ENCODE assay signal across 8 cellular contexts in the genomic region with DNA sequence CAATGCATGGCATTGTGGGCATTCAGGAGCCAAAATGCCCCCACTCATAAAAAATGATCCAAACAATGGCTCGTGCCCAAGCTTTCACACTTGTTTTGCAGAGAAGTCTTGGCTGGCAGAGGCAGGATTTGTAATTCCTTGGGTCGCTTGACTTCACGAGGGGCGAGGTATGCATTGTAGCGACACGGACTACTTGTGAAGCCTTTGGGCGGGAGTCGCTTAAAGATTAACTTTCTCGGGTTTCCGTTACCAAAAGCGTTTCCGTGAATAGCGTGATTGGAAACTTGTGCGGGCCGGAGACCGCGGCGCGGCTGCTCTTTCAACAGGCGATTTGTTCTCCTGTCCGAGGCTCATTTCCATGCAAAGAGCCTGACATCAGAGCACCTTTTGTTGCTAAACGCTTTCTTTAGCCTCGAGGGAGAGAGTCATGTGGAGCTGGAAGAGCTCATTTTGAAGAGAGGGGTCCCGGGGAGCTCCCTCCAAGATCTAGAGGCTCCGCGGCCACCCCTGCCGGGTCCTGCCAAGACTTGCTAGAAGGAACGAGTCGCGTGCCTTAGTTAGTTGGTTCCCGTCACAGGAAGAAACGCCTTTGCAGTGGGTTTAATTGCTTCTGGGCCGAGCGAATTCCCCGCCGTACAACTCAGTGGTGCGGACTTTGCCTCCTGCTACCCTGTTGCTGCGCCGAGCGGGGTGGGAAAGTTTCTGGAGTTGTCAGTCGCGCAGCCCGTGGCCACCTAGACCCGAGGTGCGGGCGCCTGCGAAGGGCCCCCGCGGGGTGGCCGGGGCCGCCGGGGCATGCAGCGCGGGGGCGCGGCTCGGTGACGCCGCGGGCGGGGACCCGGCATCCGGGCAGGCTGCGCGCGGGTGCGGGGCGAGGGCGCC. TPM values are rescaled to one million over a fixed set of nuclear protein-coding genes. Genes with fewer than 3 reads are reported as not detected.
DNase-seq lines count a peak whose midpoint lies in the region; ATAC-seq, FAIRE-seq and TF ChIP-seq lines count a peak whose summit lies in the region.

SASH1 (plus strand) TSS at position 693 of the 882 bp plus-strand sequence. CDS start 230 bp downstream, outside the sequence.

- H3K9me3 ChIP-seq in AG04450 (ENCODE audit: control insufficient read depth, insufficient read depth, low read length) = no peaks in the 10 kb centered on the region

- POLR2A ChIA-PET in AG04450 (lab: Yijun Ruan, JAX) = interaction anchor here (1.0 to 1.4 kb wide), 4 partner anchors 20 to 188 kb away, joined by 3 to 4 read pairs (median 3); no protein-coding TSS in a partner anchor

- H3K27ac Mint-ChIP-seq in activated naive CD8-positive, alpha-beta T cell treated with anti-CD3 and anti-CD28 coated beads for 36 hours = no peak within 1 kb of the TSS
- peak within 1 kb of the TSS; percentile 99 to 100 (median 99) for H3K27ac Mint-ChIP-seq in nephron

- ATAC-seq in GM18873 (IDR thresholded peaks at IDR 0.05; ENCODE audit: low FRiP score, unreplicated experiment) (peak; percentile 83), HG03108 (IDR thresholded peaks at IDR 0.05; ENCODE audit: unreplicated experiment) (peak; percentile 71)

- H3K27me3 Mint-ChIP-seq in activated naive CD8-positive, alpha-beta T cell treated with anti-CD3 and anti-CD28 coated beads for 36 hours = peaks cover 73% of the 10 kb centered on the region
- peaks cover 3% of the 10 kb centered on the region for H3K27me3 Mint-ChIP-seq in nephron (ENCODE audit: low read depth)

- peak; percentile 38 for DNase-seq in AG04450 (ENCODE audit: low read depth, low spot score)
- DNase-seq in NCI-H69 (lab: John Stamatoyannopoulos, UW) = peak; percentile 90
- peak; percentile 12 for DNase-seq in activated naive CD8-positive, alpha-beta T cell treated with anti-CD3 and anti-CD28 coated beads for 36 hours
- DNase-seq in globus pallidus (ENCODE audit: low spot score) = peak; percentile 86
- peak; percentile 67 for DNase-seq in urothelium cell line (ENCODE audit: low spot score)

- FAIRE-seq in urothelium cell line (lab: Jason Lieb, UNC) = no peak

- peak within 1 kb of the TSS; percentile 92 for H3K27ac ChIP-seq in AG04450 (ENCODE audit: low read depth, low read length)

- H3K9me3 Mint-ChIP-seq in activated naive CD8-positive, alpha-beta T cell treated with anti-CD3 and anti-CD28 coated beads for 36 hours = no peaks in the 10 kb centered on the region
- no peaks in the 10 kb centered on the region for H3K9me3 Mint-ChIP-seq in nephron

- CTCF ChIA-PET in AG04450 (lab: Charles Lee) = interaction anchor here (1.0 kb wide), 1 partner anchor 165 kb away, joined by 4 read pairs; no protein-coding TSS in a partner anchor

- peaks cover 7% of the 10 kb centered on the region for H3K4me1 Mint-ChIP-seq in activated naive CD8-positive, alpha-beta T cell treated with anti-CD3 and anti-CD28 coated beads for 36 hours
- H3K4me1 Mint-ChIP-seq in nephron = peaks cover 41% of the 10 kb centered on the region

- no peak for TF ChIP-seq CTCF in AG04450 (IDR thresholded peaks at IDR 0.05; ENCODE audit: low read depth, low read length)
- TF ChIP-seq CTCF in nephron (IDR thresholded peaks at IDR 0.05; ENCODE audit: unreplicated experiment in 3 of 3) = no peak

- no peaks in the 10 kb centered on the region for H3K27me3 ChIP-seq in AG04450 (ENCODE audit: control insufficient read depth, insufficient read depth, low read length)

- peak within 1 kb of the TSS; percentile 83 for H3K4me3 ChIP-seq in AG04450 (ENCODE audit: low read depth, low read length)

- H3K36me3 Mint-ChIP-seq in activated naive CD8-positive, alpha-beta T cell treated with anti-CD3 and anti-CD28 coated beads for 36 hours = no peaks in the 10 kb centered on the region
- no peaks in the 10 kb centered on the region for H3K36me3 Mint-ChIP-seq in nephron (ENCODE audit: low read depth)

- peak within 1 kb of the TSS; percentile 51 for H3K4me3 Mint-ChIP-seq in activated naive CD8-positive, alpha-beta T cell treated with anti-CD3 and anti-CD28 coated beads for 36 hours
- H3K4me3 Mint-ChIP-seq in nephron = peak within 1 kb of the TSS; percentile 91 to 95 (median 94)

RNA-seq across cellular contexts. Expression of gene SASH1, which starts in this region (rescaled TPM):
- polyA plus RNA-seq in AG04450 (2011; rRNA removed) = 26.6 and 27.0 TPM in 2 replicates
- 65.3 and 69.5 TPM in 2 replicates for polyA minus RNA-seq in AG04450 (2011; rRNA and poly(A)+ RNA removed)
- under 1 TPM; 0.04 TPM for total RNA-seq in activated naive CD8-positive, alpha-beta T cell treated with anti-CD3 and anti-CD28 coated beads for 36 hours

Comparison
In these comparisons a context has a peak if more than half of its experiments do, and no peak if none do; other contexts are left out.
1. Peak in every context shown above with its lines: DNase-seq, ATAC-seq, H3K4me3 ChIP-seq and H3K27ac ChIP-seq.
2. Peak in DNase-seq in activated naive CD8-positive, alpha-beta T cell treated with anti-CD3 and anti-CD28 coated beads for 36 hours; RNA of the gene not detected or under 1 TPM.
3. DNase-seq: peak in every context shown above with its lines; median percentile 90 in NCI-H69; 86 in globus pallidus; 67 in urothelium cell line; 38 in AG04450; 12 in activated naive CD8-positive, alpha-beta T cell treated with anti-CD3 and anti-CD28 coated beads for 36 hours.